9 cellular contexts compared by ENCODE assay signal in genomic region chr12:42483534-42483857, GRCh38.
DNase-seq lines count a peak whose midpoint lies in the region; ATAC-seq and TF ChIP-seq lines count a peak whose summit lies in the region.
"Had no signal": no experiment of that assay in that cellular context is flagged by ENCODE, and none has a peak within 500 bp of the region (broad histone marks: within the 10 kb centered on the region; RNA-seq: fewer than 3 reads in every experiment).

No MANE protein-coding gene starts in this region.

- ATAC-seq in HG02763 (IDR thresholded peaks at IDR 0.05; ENCODE audit: unreplicated experiment) (peak; percentile 25), lung (ENCODE audit: insufficient read depth, low FRiP score) (peak; percentile 37)

- peak overlapping the region; percentile 38 for H3K9ac ChIP-seq in SK-N-MC (ENCODE audit: insufficient read length)

- no peaks in the 10 kb centered on the region for H3K9me3 ChIP-seq in SK-N-MC (ENCODE audit: low read depth, low read length)
- H3K9me3 ChIP-seq in lung (ENCODE audit: control insufficient read depth in 2 of 2, insufficient read depth in 1 of 2, low read length in 1 of 2), result no peaks in the 10 kb centered on the region
- no peaks in the 10 kb centered on the region for H3K9me3 ChIP-seq in testis

- WGBS in lung, 2 donors, result 1% methylated on average over 23 to 36 of the region's 36 CpGs
- 0% methylated on average over 17 of the region's 36 CpGs; no CpG with 5 or more reads in 1 of the 2 donors for WGBS in testis, 2 donors

- no peaks in the 10 kb centered on the region for H3K27me3 ChIP-seq in lung (ENCODE audit: control insufficient read depth, insufficient read depth)
- no peaks in the 10 kb centered on the region for H3K27me3 ChIP-seq in testis

- H3K4me3 ChIP-seq in SK-N-MC (peak overlapping the region; percentile 91), lung (peak overlapping the region; percentile 77), testis (peak overlapping the region; percentile 83 to 84)

- H3K36me3 ChIP-seq in SK-N-MC (ENCODE audit: insufficient read depth, low read length) (no peaks in the 10 kb centered on the region), lung (ENCODE audit: control insufficient read depth in 2 of 2, insufficient read depth in 2 of 2, low read length in 2 of 2) (peaks cover 0 to 2% of the 10 kb centered on the region in 2 donors), testis (ENCODE audit: low read depth, missing control alignments) (no peaks in the 10 kb centered on the region)

- DNase-seq in DMS 273 (lab: John Stamatoyannopoulos, UW; ENCODE audit: unreplicated experiment) (peak; percentile 69), DMS 273 treated with DMSO at 0.1 percent for 48 hours (lab: John Stamatoyannopoulos, UW) (no peak), SK-N-MC (ENCODE audit: low read depth, low spot score) (no peak), dermis blood vessel endothelial cell (peak; percentile 69), lung (ENCODE audit: low spot score) (no peak), testis (peak; percentile 26), NCI-H510A (lab: John Stamatoyannopoulos, UW) (no peak)

- peaks cover 2 to 23% of the 10 kb centered on the region in 2 donors for H3K4me1 ChIP-seq in lung (ENCODE audit: control insufficient read depth in 2 of 2, insufficient read depth in 2 of 2, low read length in 2 of 2)
- peaks cover 12% of the 10 kb centered on the region for H3K4me1 ChIP-seq in testis

- TF ChIP-seq CTCF in lung (IDR thresholded peaks at IDR 0.05; ENCODE audit: control extremely low read depth, extremely low read depth) (no peak), testis (IDR thresholded peaks at IDR 0.05) (no peak)

- H3K27ac ChIP-seq in SK-N-MC, result no peak overlapping the region
- H3K27ac ChIP-seq in lung (ENCODE audit: low read depth in 1 of 2, low read length in 1 of 2), result peak overlapping the region; percentile 91 to 94
- peak overlapping the region; percentile 83 to 90 for H3K27ac ChIP-seq in testis
- H3K27ac ChIP-seq: 22Rv1 had no signal

- TF ChIP-seq POLR2A in testis (IDR thresholded peaks at IDR 0.05), result no peak

- intact Hi-C loops in testis (cut with DNase I; ENCODE audit: low total_unique reads), result loop anchor here (10.0 kb wide), 1 partner anchor 81 kb away; no protein-coding TSS in a partner anchor

Comparison
In these comparisons a context has a peak if more than half of its experiments do, and no peak if none do; other contexts are left out.
1. DNase-seq: peak in DMS 273 (single experiment), dermis blood vessel endothelial cell (single experiment) and testis (single experiment); none in DMS 273 treated with DMSO at 0.1 percent for 48 hours (single experiment), SK-N-MC (single experiment), lung (single experiment) and NCI-H510A (single experiment).
2. Peak in every context shown above with its lines, with median percentiles within 50 percentile points of each other: H3K4me3 ChIP-seq.